ENCODE assay signal across 1 cellular context in genomic region chr1:147084273-147085096, GRCh38.
TF ChIP-seq lines count a peak whose summit lies in the region.

No MANE protein-coding gene starts in this region.

TF ChIP-seq in HEK293, 187 proteins besides CTCF, POLR2A, EP300 and RAD21 (continued from another document and continues in another):
- TF ChIP-seq SP7 (tag by site-specific recombination; IDR thresholded peaks at IDR 0.05) (peak; percentile 85; the same call in 1 of the 2 replicates), ZNF366 (tag by site-specific recombination; conservative IDR thresholded peaks at IDR 0.05) (peak; percentile 90), GLI4 (tag by site-specific recombination; IDR thresholded peaks at IDR 0.05) (peak; percentile 43; the same call in 1 of the 2 replicates), ZNF629 (tag by site-specific recombination; IDR thresholded peaks at IDR 0.05) (peak; percentile 96), KLF17 (tag by site-specific recombination; IDR thresholded peaks at IDR 0.05) (peak; percentile 74), ZNF777 (tag by site-specific recombination; IDR thresholded peaks at IDR 0.05; ENCODE audit: borderline replicate concordance) (peak; percentile 85), ZNF221 (tag by site-specific recombination; IDR thresholded peaks at IDR 0.05; ENCODE audit: borderline replicate concordance) (no peak), ZNF600 (tag by site-specific recombination; IDR thresholded peaks at IDR 0.05) (peak; percentile 95), ZNF776 (tag by site-specific recombination; IDR thresholded peaks at IDR 0.05; ENCODE audit: borderline replicate concordance) (no peak), ZNF341 (tag by site-specific recombination; IDR thresholded peaks at IDR 0.05; ENCODE audit: low read depth) (peak; percentile 91), ZBTB17 (tag by site-specific recombination; IDR thresholded peaks at IDR 0.05) (peak; percentile 82), ZNF324 (tag by site-specific recombination; IDR thresholded peaks at IDR 0.05) (0 out of 2 replicates have a peak, but pooled peaks have one; percentile 26), EGR2 (tag by site-specific recombination; IDR thresholded peaks at IDR 0.05; ENCODE audit: low read depth) (peak; percentile 45; the same call in 1 of the 2 replicates), ZNF24 (tag by site-specific recombination; IDR thresholded peaks at IDR 0.05) (peak; percentile 73; the same call in 1 of the 2 replicates), ZFP3 (tag by site-specific recombination; IDR thresholded peaks at IDR 0.05; ENCODE audit: low read depth) (no peak), ZNF660 (tag by site-specific recombination; IDR thresholded peaks at IDR 0.05) (peak; percentile 72; the same call in 1 of the 2 replicates), ZSCAN4 (tag by site-specific recombination; IDR thresholded peaks at IDR 0.05) (no peak), ZNF416 (tag by site-specific recombination; IDR thresholded peaks at IDR 0.05) (no peak), ZNF692 (tag by site-specific recombination; IDR thresholded peaks at IDR 0.05) (peak; percentile 65), OSR2 (tag by site-specific recombination; IDR thresholded peaks at IDR 0.05) (peak; percentile 32; the same call in 1 of the 2 replicates), PATZ1 (tag by site-specific recombination; IDR thresholded peaks at IDR 0.05) (0 out of 2 replicates have a peak, but pooled peaks have one; percentile 75), MZF1 (tag by site-specific recombination; IDR thresholded peaks at IDR 0.05; ENCODE audit: borderline replicate concordance) (peak; percentile 63; the same call in 1 of the 2 replicates), ZNF138 (tag by site-specific recombination; IDR thresholded peaks at IDR 0.05; ENCODE audit: borderline replicate concordance) (0 out of 2 replicates have a peak, but pooled peaks have one; percentile 9), SETDB1 (IDR thresholded peaks at IDR 0.05; ENCODE audit: insufficient read length, low read length) (peak; percentile 82), ZFP37 (tag by site-specific recombination; IDR thresholded peaks at IDR 0.05) (no peak), ZNF121 (tag by site-specific recombination; IDR thresholded peaks at IDR 0.05) (0 out of 2 replicates have a peak, but pooled peaks have one; percentile 9), TRIM28 (IDR thresholded peaks at IDR 0.05; ENCODE audit: borderline replicate concordance, low read length) (peak; percentile 95), ZBTB1 (tag by site-specific recombination; IDR thresholded peaks at IDR 0.05) (no peak), TCF7L2 (IDR thresholded peaks at IDR 0.05; ENCODE audit: borderline replicate concordance, low read depth, low read length) (peak; percentile 20; the same call in 1 of the 2 replicates), ZSCAN30 (tag by site-specific recombination; IDR thresholded peaks at IDR 0.05) (peak; percentile 21; the same call in 1 of the 2 replicates)
- TF ChIP-seq, protein P1, sequence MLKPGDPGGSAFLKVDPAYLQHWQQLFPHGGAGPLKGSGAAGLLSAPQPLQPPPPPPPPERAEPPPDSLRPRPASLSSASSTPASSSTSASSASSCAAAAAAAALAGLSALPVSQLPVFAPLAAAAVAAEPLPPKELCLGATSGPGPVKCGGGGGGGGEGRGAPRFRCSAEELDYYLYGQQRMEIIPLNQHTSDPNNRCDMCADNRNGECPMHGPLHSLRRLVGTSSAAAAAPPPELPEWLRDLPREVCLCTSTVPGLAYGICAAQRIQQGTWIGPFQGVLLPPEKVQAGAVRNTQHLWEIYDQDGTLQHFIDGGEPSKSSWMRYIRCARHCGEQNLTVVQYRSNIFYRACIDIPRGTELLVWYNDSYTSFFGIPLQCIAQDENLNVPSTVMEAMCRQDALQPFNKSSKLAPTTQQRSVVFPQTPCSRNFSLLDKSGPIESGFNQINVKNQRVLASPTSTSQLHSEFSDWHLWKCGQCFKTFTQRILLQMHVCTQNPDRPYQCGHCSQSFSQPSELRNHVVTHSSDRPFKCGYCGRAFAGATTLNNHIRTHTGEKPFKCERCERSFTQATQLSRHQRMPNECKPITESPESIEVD (tag by site-specific recombination; IDR thresholded peaks at IDR 0.05): peak; percentile 69
- TF ChIP-seq, protein P2, sequence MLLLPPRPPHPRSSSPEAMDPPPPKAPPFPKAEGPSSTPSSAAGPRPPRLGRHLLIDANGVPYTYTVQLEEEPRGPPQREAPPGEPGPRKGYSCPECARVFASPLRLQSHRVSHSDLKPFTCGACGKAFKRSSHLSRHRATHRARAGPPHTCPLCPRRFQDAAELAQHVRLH (tag by site-specific recombination; IDR thresholded peaks at IDR 0.05): peak; percentile 68
- TF ChIP-seq, protein P3, sequence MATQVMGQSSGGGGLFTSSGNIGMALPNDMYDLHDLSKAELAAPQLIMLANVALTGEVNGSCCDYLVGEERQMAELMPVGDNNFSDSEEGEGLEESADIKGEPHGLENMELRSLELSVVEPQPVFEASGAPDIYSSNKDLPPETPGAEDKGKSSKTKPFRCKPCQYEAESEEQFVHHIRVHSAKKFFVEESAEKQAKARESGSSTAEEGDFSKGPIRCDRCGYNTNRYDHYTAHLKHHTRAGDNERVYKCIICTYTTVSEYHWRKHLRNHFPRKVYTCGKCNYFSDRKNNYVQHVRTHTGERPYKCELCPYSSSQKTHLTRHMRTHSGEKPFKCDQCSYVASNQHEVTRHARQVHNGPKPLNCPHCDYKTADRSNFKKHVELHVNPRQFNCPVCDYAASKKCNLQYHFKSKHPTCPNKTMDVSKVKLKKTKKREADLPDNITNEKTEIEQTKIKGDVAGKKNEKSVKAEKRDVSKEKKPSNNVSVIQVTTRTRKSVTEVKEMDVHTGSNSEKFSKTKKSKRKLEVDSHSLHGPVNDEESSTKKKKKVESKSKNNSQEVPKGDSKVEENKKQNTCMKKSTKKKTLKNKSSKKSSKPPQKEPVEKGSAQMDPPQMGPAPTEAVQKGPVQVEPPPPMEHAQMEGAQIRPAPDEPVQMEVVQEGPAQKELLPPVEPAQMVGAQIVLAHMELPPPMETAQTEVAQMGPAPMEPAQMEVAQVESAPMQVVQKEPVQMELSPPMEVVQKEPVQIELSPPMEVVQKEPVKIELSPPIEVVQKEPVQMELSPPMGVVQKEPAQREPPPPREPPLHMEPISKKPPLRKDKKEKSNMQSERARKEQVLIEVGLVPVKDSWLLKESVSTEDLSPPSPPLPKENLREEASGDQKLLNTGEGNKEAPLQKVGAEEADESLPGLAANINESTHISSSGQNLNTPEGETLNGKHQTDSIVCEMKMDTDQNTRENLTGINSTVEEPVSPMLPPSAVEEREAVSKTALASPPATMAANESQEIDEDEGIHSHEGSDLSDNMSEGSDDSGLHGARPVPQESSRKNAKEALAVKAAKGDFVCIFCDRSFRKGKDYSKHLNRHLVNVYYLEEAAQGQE (tag by site-specific recombination; IDR thresholded peaks at IDR 0.05): peak; percentile 55; the same call in 1 of the 2 replicates
- TF ChIP-seq, protein P4, sequence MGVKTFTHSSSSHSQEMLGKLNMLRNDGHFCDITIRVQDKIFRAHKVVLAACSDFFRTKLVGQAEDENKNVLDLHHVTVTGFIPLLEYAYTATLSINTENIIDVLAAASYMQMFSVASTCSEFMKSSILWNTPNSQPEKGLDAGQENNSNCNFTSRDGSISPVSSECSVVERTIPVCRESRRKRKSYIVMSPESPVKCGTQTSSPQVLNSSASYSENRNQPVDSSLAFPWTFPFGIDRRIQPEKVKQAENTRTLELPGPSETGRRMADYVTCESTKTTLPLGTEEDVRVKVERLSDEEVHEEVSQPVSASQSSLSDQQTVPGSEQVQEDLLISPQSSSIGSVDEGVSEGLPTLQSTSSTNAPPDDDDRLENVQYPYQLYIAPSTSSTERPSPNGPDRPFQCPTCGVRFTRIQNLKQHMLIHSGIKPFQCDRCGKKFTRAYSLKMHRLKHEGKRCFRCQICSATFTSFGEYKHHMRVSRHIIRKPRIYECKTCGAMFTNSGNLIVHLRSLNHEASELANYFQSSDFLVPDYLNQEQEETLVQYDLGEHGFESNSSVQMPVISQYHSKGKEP (tag by site-specific recombination; IDR thresholded peaks at IDR 0.05): no peak
- TF ChIP-seq, protein P5, sequence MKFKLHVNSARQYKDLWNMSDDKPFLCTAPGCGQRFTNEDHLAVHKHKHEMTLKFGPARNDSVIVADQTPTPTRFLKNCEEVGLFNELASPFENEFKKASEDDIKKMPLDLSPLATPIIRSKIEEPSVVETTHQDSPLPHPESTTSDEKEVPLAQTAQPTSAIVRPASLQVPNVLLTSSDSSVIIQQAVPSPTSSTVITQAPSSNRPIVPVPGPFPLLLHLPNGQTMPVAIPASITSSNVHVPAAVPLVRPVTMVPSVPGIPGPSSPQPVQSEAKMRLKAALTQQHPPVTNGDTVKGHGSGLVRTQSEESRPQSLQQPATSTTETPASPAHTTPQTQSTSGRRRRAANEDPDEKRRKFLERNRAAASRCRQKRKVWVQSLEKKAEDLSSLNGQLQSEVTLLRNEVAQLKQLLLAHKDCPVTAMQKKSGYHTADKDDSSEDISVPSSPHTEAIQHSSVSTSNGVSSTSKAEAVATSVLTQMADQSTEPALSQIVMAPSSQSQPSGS (tag by site-specific recombination; IDR thresholded peaks at IDR 0.05; ENCODE audit: low read depth): peak; percentile 89
- TF ChIP-seq, protein P6, sequence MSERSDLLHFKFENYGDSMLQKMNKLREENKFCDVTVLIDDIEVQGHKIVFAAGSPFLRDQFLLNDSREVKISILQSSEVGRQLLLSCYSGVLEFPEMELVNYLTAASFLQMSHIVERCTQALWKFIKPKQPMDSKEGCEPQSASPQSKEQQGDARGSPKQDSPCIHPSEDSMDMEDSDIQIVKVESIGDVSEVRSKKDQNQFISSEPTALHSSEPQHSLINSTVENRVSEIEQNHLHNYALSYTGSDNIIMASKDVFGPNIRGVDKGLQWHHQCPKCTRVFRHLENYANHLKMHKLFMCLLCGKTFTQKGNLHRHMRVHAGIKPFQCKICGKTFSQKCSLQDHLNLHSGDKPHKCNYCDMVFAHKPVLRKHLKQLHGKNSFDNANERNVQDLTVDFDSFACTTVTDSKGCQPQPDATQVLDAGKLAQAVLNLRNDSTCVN (tag by site-specific recombination; optimal IDR thresholded peaks at IDR 0.05): peak; percentile 43
- TF ChIP-seq, protein P7, sequence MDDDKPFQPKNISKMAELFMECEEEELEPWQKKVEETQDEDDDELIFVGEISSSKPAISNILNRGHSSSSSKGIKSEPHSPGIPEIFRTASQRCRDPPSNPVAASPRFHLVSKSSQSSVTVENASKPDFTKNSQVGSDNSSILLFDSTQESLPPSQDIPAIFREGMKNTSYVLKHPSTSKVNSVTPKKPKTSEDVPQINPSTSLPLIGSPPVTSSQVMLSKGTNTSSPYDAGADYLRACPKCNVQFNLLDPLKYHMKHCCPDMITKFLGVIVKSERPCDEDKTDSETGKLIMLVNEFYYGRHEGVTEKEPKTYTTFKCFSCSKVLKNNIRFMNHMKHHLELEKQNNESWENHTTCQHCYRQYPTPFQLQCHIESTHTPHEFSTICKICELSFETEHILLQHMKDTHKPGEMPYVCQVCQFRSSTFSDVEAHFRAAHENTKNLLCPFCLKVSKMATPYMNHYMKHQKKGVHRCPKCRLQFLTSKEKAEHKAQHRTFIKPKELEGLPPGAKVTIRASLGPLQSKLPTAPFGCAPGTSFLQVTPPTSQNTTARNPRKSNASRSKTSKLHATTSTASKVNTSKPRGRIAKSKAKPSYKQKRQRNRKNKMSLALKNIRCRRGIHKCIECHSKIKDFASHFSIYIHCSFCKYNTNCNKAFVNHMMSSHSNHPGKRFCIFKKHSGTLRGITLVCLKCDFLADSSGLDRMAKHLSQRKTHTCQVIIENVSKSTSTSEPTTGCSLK (tag by site-specific recombination; IDR thresholded peaks at IDR 0.05): no peak
- TF ChIP-seq, protein P8, sequence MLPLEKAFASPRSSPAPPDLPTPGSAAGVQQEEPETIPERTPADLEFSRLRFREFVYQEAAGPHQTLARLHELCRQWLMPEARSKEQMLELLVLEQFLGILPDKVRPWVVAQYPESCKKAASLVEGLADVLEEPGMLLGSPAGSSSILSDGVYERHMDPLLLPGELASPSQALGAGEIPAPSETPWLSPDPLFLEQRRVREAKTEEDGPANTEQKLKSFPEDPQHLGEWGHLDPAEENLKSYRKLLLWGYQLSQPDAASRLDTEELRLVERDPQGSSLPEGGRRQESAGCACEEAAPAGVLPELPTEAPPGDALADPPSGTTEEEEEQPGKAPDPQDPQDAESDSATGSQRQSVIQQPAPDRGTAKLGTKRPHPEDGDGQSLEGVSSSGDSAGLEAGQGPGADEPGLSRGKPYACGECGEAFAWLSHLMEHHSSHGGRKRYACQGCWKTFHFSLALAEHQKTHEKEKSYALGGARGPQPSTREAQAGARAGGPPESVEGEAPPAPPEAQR (tag by site-specific recombination; IDR thresholded peaks at IDR 0.05): no peak
